In the genomic region with DNA sequence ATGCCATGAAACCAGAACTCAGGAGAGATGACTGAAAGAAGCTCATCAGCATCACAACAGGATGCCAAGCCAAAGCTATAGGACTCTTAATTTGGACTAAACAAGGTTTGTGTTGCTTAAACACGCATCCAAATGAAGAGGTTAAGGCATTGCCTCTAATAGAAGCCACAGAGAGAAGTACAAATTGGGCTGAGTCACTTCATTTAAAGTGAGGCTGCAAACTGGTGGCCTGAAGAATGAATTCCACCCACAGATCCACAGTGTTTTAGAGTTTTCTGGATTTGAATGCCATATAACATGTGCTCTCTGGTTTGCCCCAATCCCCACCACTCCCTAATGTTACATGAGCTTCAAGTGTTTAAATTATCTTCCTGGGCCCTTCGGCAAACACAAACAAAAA, we compare ENCODE assay signal across 1 cellular context.
TF ChIP-seq lines count a peak whose summit lies in the region.

No MANE protein-coding gene starts in this region.

TF ChIP-seq in WTC11, 78 proteins besides CTCF, POLR2A, EP300 and RAD21 (continued from another document):
- no peak for TF ChIP-seq HMGXB4 (CRISPR knock-in tag; IDR thresholded peaks at IDR 0.05)
- TF ChIP-seq FOXP1 (CRISPR knock-in tag; IDR thresholded peaks at IDR 0.05; ENCODE audit: borderline replicate concordance): no peak
- TF ChIP-seq ARID4B (CRISPR knock-in tag; IDR thresholded peaks at IDR 0.05; ENCODE audit: borderline replicate concordance): no peak
- no peak for TF ChIP-seq MYBL2 (CRISPR knock-in tag; IDR thresholded peaks at IDR 0.05)
- TF ChIP-seq, protein P1, sequence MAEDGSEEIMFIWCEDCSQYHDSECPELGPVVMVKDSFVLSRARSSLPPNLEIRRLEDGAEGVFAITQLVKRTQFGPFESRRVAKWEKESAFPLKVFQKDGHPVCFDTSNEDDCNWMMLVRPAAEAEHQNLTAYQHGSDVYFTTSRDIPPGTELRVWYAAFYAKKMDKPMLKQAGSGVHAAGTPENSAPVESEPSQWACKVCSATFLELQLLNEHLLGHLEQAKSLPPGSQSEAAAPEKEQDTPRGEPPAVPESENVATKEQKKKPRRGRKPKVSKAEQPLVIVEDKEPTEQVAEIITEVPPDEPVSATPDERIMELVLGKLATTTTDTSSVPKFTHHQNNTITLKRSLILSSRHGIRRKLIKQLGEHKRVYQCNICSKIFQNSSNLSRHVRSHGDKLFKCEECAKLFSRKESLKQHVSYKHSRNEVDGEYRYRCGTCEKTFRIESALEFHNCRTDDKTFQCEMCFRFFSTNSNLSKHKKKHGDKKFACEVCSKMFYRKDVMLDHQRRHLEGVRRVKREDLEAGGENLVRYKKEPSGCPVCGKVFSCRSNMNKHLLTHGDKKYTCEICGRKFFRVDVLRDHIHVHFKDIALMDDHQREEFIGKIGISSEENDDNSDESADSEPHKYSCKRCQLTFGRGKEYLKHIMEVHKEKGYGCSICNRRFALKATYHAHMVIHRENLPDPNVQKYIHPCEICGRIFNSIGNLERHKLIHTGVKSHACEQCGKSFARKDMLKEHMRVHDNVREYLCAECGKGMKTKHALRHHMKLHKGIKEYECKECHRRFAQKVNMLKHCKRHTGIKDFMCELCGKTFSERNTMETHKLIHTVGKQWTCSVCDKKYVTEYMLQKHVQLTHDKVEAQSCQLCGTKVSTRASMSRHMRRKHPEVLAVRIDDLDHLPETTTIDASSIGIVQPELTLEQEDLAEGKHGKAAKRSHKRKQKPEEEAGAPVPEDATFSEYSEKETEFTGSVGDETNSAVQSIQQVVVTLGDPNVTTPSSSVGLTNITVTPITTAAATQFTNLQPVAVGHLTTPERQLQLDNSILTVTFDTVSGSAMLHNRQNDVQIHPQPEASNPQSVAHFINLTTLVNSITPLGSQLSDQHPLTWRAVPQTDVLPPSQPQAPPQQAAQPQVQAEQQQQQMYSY (CRISPR knock-in tag; IDR thresholded peaks at IDR 0.05): no peak
- TF ChIP-seq NR2C2 (CRISPR knock-in tag; IDR thresholded peaks at IDR 0.05): no peak
- no peak for TF ChIP-seq GABPB1 (CRISPR knock-in tag; IDR thresholded peaks at IDR 0.05)
